ENCODE assay signal across 10 cellular contexts in genomic region chr20:48329676-48330644, GRCh38.
DNase-seq lines count a peak whose midpoint lies in the region; ATAC-seq and TF ChIP-seq lines count a peak whose summit lies in the region.
"Had no signal": no experiment of that assay in that cellular context is flagged by ENCODE, and none has a peak within 500 bp of the region (broad histone marks: within the 10 kb centered on the region; RNA-seq: fewer than 3 reads in every experiment).

No MANE protein-coding gene starts in this region.

- DNase-seq in EL (peak; percentile 13), astrocyte of the hippocampus (ENCODE audit: low read depth, low spot score) (peak; percentile 27), myocyte (ENCODE audit: low read depth) (peak; percentile 13), NCI-H2029 treated with DMSO at 0.1 percent for 48 hours (lab: John Stamatoyannopoulos, UW) (no peak)
- DNase-seq in activated CD4-positive, CD25-positive, alpha-beta regulatory T cell (lab: John Stamatoyannopoulos, UW) = no peak
- DNase-seq in CD8-positive, alpha-beta T cell = no peak
- DNase-seq: activated gamma-delta T cell treated with Interleukin-2 at 50 U/mL for 16 hours had no signal

- H3K9me3 ChIP-seq in CD8-positive, alpha-beta T cell (ENCODE audit: low read length) = no peaks in the 10 kb centered on the region

- TF ChIP-seq CTCF in KMS-11 (conservative IDR thresholded peaks at IDR 0.05; ENCODE audit: low read depth, low read length) = 0 out of 2 replicates have a peak, but pooled peaks have one; percentile 16
- no peak for TF ChIP-seq CTCF in CD8-positive, alpha-beta T cell (IDR thresholded peaks at IDR 0.05)

- H3K79me2 ChIP-seq in KMS-11 (ENCODE audit: insufficient read depth, low read depth) = no peaks in the 10 kb centered on the region

- intact Hi-C loops in CD8-positive, alpha-beta T cell (cut with DNase I, micrococcal nuclease) = loop anchor here in 1 of 2 experiments (1.0 kb wide), 1 partner anchor 23 kb away; no protein-coding TSS in a partner anchor

- no peaks in the 10 kb centered on the region for H3K36me3 ChIP-seq in KMS-11 (ENCODE audit: insufficient read depth)
- H3K36me3 ChIP-seq in CD8-positive, alpha-beta T cell (ENCODE audit: insufficient read depth, low read length) = no peaks in the 10 kb centered on the region

- POLR2A ChIA-PET in CD8-positive, alpha-beta T cell (lab: Charles Lee) = no interaction called here

- H3K27ac Mint-ChIP-seq in CD8-positive, alpha-beta T cell = no peak overlapping the region

- H3K27ac ChIP-seq in KMS-11 = no peak overlapping the region
- H3K27ac ChIP-seq in CD8-positive, alpha-beta T cell (ENCODE audit: low read depth, low read length) = no peak overlapping the region
- H3K27ac ChIP-seq: SK-N-MC had no signal

- CTCF ChIA-PET in CD8-positive, alpha-beta T cell (lab: Charles Lee) = no interaction called here

- H3K4me3 ChIP-seq in KMS-11 (IDR thresholded peaks at IDR 0.05; ENCODE audit: insufficient read depth, low read depth, low read length) = no peak overlapping the region
- H3K4me3 ChIP-seq in CD8-positive, alpha-beta T cell (ENCODE audit: low read depth, low read length) = no peak overlapping the region
- H3K4me3 ChIP-seq: SK-N-MC had no signal

- ATAC-seq in HG02571 (IDR thresholded peaks at IDR 0.05; ENCODE audit: unreplicated experiment) = no peak
- no peak for ATAC-seq in CD8-positive, alpha-beta T cell

- no peaks in the 10 kb centered on the region for H3K4me1 Mint-ChIP-seq in CD8-positive, alpha-beta T cell (ENCODE audit: low read depth)

- H4K20me1 ChIP-seq in KMS-11 (ENCODE audit: insufficient read depth) = no peaks in the 10 kb centered on the region

- no peak overlapping the region for H2AFZ ChIP-seq in KMS-11 (ENCODE audit: low read depth)

- H3K4me2 ChIP-seq in KMS-11 = no peak overlapping the region

- H3K27me3 Mint-ChIP-seq in CD8-positive, alpha-beta T cell (ENCODE audit: low read depth) = peaks cover 19% of the 10 kb centered on the region

- H3K36me3 Mint-ChIP-seq in CD8-positive, alpha-beta T cell = no peaks in the 10 kb centered on the region

- no peak overlapping the region for H3K4me3 Mint-ChIP-seq in CD8-positive, alpha-beta T cell

- no peaks in the 10 kb centered on the region for H3K9me3 Mint-ChIP-seq in CD8-positive, alpha-beta T cell

- no peaks in the 10 kb centered on the region for H3K4me1 ChIP-seq in KMS-11 (ENCODE audit: low read depth, poor library complexity, severe bottlenecking)
- H3K4me1 ChIP-seq in CD8-positive, alpha-beta T cell (ENCODE audit: insufficient read depth, low read length) = no peaks in the 10 kb centered on the region

- H3K27me3 ChIP-seq in KMS-11 (ENCODE audit: insufficient read depth, low read depth) = peaks cover 36% of the 10 kb centered on the region
- H3K27me3 ChIP-seq in CD8-positive, alpha-beta T cell (ENCODE audit: insufficient read depth, low read length) = no peaks in the 10 kb centered on the region

- H3K9ac ChIP-seq in KMS-11 = no peak overlapping the region

Comparison
In these comparisons a context has a peak if more than half of its experiments do, and no peak if none do; other contexts are left out.
1. DNase-seq: peak in EL (single experiment), astrocyte of the hippocampus (single experiment) and myocyte (single experiment); none in NCI-H2029 treated with DMSO at 0.1 percent for 48 hours (single experiment), activated CD4-positive, CD25-positive, alpha-beta regulatory T cell (0 of 4) and CD8-positive, alpha-beta T cell (0 of 7).